10 cellular contexts compared by ENCODE assay signal in the genomic region with DNA sequence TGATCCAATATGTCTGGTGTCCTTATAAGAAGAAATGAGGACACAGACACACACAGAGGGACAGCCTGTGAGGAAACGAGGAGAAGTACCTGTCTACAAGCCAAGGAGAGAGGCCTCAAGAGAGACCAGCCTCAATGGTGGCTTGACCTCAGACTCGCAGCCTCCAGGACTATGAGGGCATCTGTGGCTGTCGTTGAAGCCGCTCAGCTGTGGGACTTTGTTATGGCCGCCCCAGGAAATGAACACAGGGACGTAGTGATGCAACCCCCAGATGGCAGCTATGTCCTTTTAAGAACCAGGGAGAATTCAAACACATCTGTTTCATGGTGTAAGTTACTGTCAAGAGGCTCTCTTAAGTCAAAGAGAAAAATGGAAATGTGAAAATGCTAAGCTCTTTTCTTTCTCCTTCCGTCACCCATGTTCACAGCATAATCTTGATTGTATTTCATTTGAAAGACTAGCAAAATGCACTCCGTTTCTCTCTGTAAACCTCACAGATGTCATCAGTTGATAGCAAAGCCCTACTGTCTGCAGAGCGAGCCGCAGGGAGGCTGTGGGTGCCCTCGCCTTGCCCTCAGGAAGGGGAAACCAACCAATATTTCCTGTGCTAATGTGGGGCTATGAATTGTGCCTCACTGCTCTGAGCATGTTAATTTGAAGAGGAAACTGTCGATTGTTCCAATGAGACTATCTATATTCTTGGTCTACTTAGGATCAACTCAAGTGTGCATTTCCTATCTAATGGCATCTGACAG. TPM values are rescaled to one million over a fixed set of nuclear protein-coding genes. Genes with fewer than 3 reads are reported as not detected.
A peak's percentile ranks its signal among the peaks of the same experiment; 100 is the strongest.
DNase-seq lines count a peak whose midpoint lies in the region; ATAC-seq and TF ChIP-seq lines count a peak whose summit lies in the region.
"Had no signal": no experiment of that assay in that cellular context is flagged by ENCODE, and none has a peak within 500 bp of the region (broad histone marks: within the 10 kb centered on the region; RNA-seq: fewer than 3 reads in every experiment).

No MANE protein-coding gene starts in this region.

- no peaks in the 10 kb centered on the region for H3K27me3 ChIP-seq in ascending aorta

- peaks cover 73% of the 10 kb centered on the region for H3K4me1 Mint-ChIP-seq in activated naive CD4-positive, alpha-beta T cell treated with anti-CD3 and anti-CD28 coated beads, Interleukin-2, amount 10 ng/mL, durations not matched to agents 7 days and 5 days

- no peaks in the 10 kb centered on the region for H3K27me3 Mint-ChIP-seq in activated naive CD4-positive, alpha-beta T cell treated with anti-CD3 and anti-CD28 coated beads, Interleukin-2, amount 10 ng/mL, durations not matched to agents 7 days and 5 days

- no peak overlapping the region for H3K27ac ChIP-seq in ascending aorta

- DNase-seq in T-helper 2 cell (peak in 4 of 5 experiments; percentile 50 to 97 (median 84)), anterior cingulate cortex (lab: John Stamatoyannopoulos, UW) (no peak), ascending aorta (ENCODE audit: low spot score in 2 of 2) (no peak)
- DNase-seq in activated naive CD4-positive, alpha-beta T cell treated with anti-CD3 and anti-CD28 coated beads, Interleukin-2, amount 10 ng/mL, durations not matched to agents 7 days and 5 days, result peak; percentile 84
- DNase-seq in stimulated activated CD8-positive, alpha-beta memory T cell treated with anti-CD3 and anti-CD28 coated beads, Interleukin-15, amount 100 ng/mL, for 48 hours (ENCODE audit: low read depth in 2 of 2), result peak; percentile 66 to 70

- H3K9me3 Mint-ChIP-seq in activated naive CD4-positive, alpha-beta T cell treated with anti-CD3 and anti-CD28 coated beads, Interleukin-2, amount 10 ng/mL, durations not matched to agents 7 days and 5 days, result peaks cover 2% of the 10 kb centered on the region

- peak; percentile 42 for ATAC-seq in GM21390 (IDR thresholded peaks at IDR 0.05; ENCODE audit: unreplicated experiment)
- no peak for ATAC-seq in HG02798 (IDR thresholded peaks at IDR 0.05; ENCODE audit: poor library complexity, unreplicated experiment)
- ATAC-seq in HG03469 (IDR thresholded peaks at IDR 0.05; ENCODE audit: unreplicated experiment), result no peak

- TF ChIP-seq CTCF in ascending aorta (IDR thresholded peaks at IDR 0.05), result no peak

- H3K27ac Mint-ChIP-seq in activated naive CD4-positive, alpha-beta T cell treated with anti-CD3 and anti-CD28 coated beads, Interleukin-2, amount 10 ng/mL, durations not matched to agents 7 days and 5 days, result peak overlapping the region; percentile 91

- H3K4me3 ChIP-seq in ascending aorta, result no peak overlapping the region

- CTCF ChIA-PET in activated naive CD4-positive, alpha-beta T cell treated with anti-CD3 and anti-CD28 coated beads, Interleukin-2, amount 10 ng/mL, durations not matched to agents 7 days and 5 days (lab: Charles Lee), result interaction anchor here (1.0 to 3.2 kb wide), 5 partner anchors 20 to 280 kb away, joined by 3 to 18 read pairs (median 9); partner anchors contain the start of gene UBASH3A

- peak overlapping the region; percentile 55 for H3K4me3 Mint-ChIP-seq in activated naive CD4-positive, alpha-beta T cell treated with anti-CD3 and anti-CD28 coated beads, Interleukin-2, amount 10 ng/mL, durations not matched to agents 7 days and 5 days

- H3K4me1 ChIP-seq in ascending aorta, result no peaks in the 10 kb centered on the region

- H3K9me3 ChIP-seq in ascending aorta, result no peaks in the 10 kb centered on the region

- intact Hi-C loops in ascending aorta (cut with DNase I), result no loop called here

- H3K36me3 ChIP-seq in ascending aorta, result no peaks in the 10 kb centered on the region

- H3K36me3 Mint-ChIP-seq in activated naive CD4-positive, alpha-beta T cell treated with anti-CD3 and anti-CD28 coated beads, Interleukin-2, amount 10 ng/mL, durations not matched to agents 7 days and 5 days, result peaks cover 84% of the 10 kb centered on the region

RNA-seq across cellular contexts. Expression of gene UBASH3A, which starts 21.3 kb away (rescaled TPM):
- total RNA-seq in ascending aorta, result 0.75 TPM
- total RNA-seq: glomerular endothelial cell, LHCN-M2 had no signal

RNA-seq across cellular contexts. Expression of gene TMPRSS3, which starts 29.2 kb away (rescaled TPM):
- not detected for total RNA-seq in ascending aorta
- total RNA-seq: glomerular endothelial cell, LHCN-M2 had no signal

RNA-seq across cellular contexts. Expression of gene TFF1, which starts 58.7 kb away (rescaled TPM):
- total RNA-seq in ascending aorta, result not detected
- total RNA-seq: glomerular endothelial cell, LHCN-M2 had no signal

Comparison
In these comparisons a context has a peak if more than half of its experiments do, and no peak if none do; other contexts are left out.
1. DNase-seq: peak in T-helper 2 cell (4 of 5), activated naive CD4-positive, alpha-beta T cell treated with anti-CD3 and anti-CD28 coated beads, Interleukin-2, amount 10 ng/mL, durations not matched to agents 7 days and 5 days (single experiment) and stimulated activated CD8-positive, alpha-beta memory T cell treated with anti-CD3 and anti-CD28 coated beads, Interleukin-15, amount 100 ng/mL, for 48 hours (2 of 2); none in anterior cingulate cortex (0 of 58) and ascending aorta (0 of 2).